ENCODE assay signal across 8 cellular contexts in genomic region chr21:42784276-42784675, GRCh38.
DNase-seq lines count a peak whose midpoint lies in the region; TF ChIP-seq lines count a peak whose summit lies in the region.

No MANE protein-coding gene starts in this region.

- no peaks in the 10 kb centered on the region for H3K9me3 ChIP-seq in breast epithelium
- H3K9me3 ChIP-seq in mammary epithelial cell (replicated peaks; ENCODE audit: insufficient read depth, low read length), result peaks cover 2% of the 10 kb centered on the region
- no peaks in the 10 kb centered on the region for H3K9me3 ChIP-seq in mucosa of stomach (ENCODE audit: control insufficient read depth, low read length)
- no peaks in the 10 kb centered on the region for H3K9me3 ChIP-seq in uterus
- H3K9me3 ChIP-seq in BE2C, result no peaks in the 10 kb centered on the region

- CTCF ChIA-PET in mammary epithelial cell (lab: Charles Lee; ENCODE audit: low non-redundant PET), result no interaction called here

- no peaks in the 10 kb centered on the region for H4K20me1 ChIP-seq in mammary epithelial cell (ENCODE audit: insufficient read depth, low read length)

- H3K4me1 ChIP-seq in breast epithelium (no peaks in the 10 kb centered on the region), mammary epithelial cell (ENCODE audit: insufficient read depth, low read length) (peaks cover 7% of the 10 kb centered on the region), mucosa of stomach (ENCODE audit: control insufficient read depth, insufficient read depth, low read length) (peaks cover 20% of the 10 kb centered on the region), uterus (no peaks in the 10 kb centered on the region), BE2C (peaks cover 6% of the 10 kb centered on the region)

- H3K4me2 ChIP-seq in mammary epithelial cell (ENCODE audit: insufficient read depth, low read depth, low read length), result no peak overlapping the region

- H2AFZ ChIP-seq in mammary epithelial cell (ENCODE audit: low read depth, low read length), result no peak overlapping the region

- H3K27me3 ChIP-seq in breast epithelium, result peaks cover 0 to 5% of the 10 kb centered on the region in 2 donors
- H3K27me3 ChIP-seq in mammary epithelial cell (ENCODE audit: insufficient read depth, low read length), result peaks cover 11% of the 10 kb centered on the region
- H3K27me3 ChIP-seq in dorsolateral prefrontal cortex, result peaks cover 0 to 41% (median 7%) of the 10 kb centered on the region in 45 donors
- peaks cover 17% of the 10 kb centered on the region for H3K27me3 ChIP-seq in mucosa of stomach (ENCODE audit: control insufficient read depth, insufficient read depth, low read length)
- H3K27me3 ChIP-seq in uterus, result peaks cover 0 to 3% of the 10 kb centered on the region in 2 donors
- no peaks in the 10 kb centered on the region for H3K27me3 ChIP-seq in BE2C

- H3K4me3 ChIP-seq in breast epithelium, result peak overlapping the region in 1 of 3 donors; percentile 24
- no peak overlapping the region for H3K4me3 ChIP-seq in mammary epithelial cell (replicated peaks in 1 of 3; ENCODE audit: insufficient read depth in 1 of 3, low read depth in 2 of 3, low read length in 3 of 3)
- H3K4me3 ChIP-seq in dorsolateral prefrontal cortex, result no peak overlapping the region
- H3K4me3 ChIP-seq in mucosa of stomach (ENCODE audit: low read length), result no peak overlapping the region
- no peak overlapping the region for H3K4me3 ChIP-seq in uterus
- H3K4me3 ChIP-seq in BE2C (ENCODE audit: low read depth, low read length), result no peak overlapping the region

- BruUV-seq in mammary epithelial cell (replicated peaks; lab: Mats Ljungman, UMichigan), result no TSS peak

- dilution Hi-C loops in mammary epithelial cell (cut with HindIII; ENCODE audit: low sequenced_read_pairs), result no loop called here

- TF ChIP-seq CTCF in breast epithelium (IDR thresholded peaks at IDR 0.05), result no peak
- no peak for TF ChIP-seq CTCF in mammary epithelial cell (conservative IDR thresholded peaks at IDR 0.05 in 1 of 2, IDR thresholded peaks at IDR 0.05 in 1 of 2; ENCODE audit: extremely low read depth in 1 of 2, insufficient read depth in 1 of 2, low read depth in 1 of 2, low read length in 2 of 2)
- no peak for TF ChIP-seq CTCF in dorsolateral prefrontal cortex (IDR thresholded peaks at IDR 0.05 in 54 of 56, conservative IDR thresholded peaks at IDR 0.05 in 2 of 56; ENCODE audit: low read depth in 1 of 56, partially characterized antibody in 56 of 56)
- TF ChIP-seq CTCF in uterus (IDR thresholded peaks at IDR 0.05), result no peak
- no peak for TF ChIP-seq CTCF in BE2C (IDR thresholded peaks at IDR 0.05; ENCODE audit: low read depth, low read length)

- intact Hi-C loops in breast epithelium (cut with DNase I; ENCODE audit: low total_unique reads) (no loop called here), mammary epithelial cell (cut with micrococcal nuclease) (no loop called here), dorsolateral prefrontal cortex (cut with DNase I) (loop anchor here in 1 of 2 donors (5.0 to 10.0 kb wide), 2 partner anchors 47 to 179 kb away; no protein-coding TSS in a partner anchor), uterus (cut with DNase I; ENCODE audit: low total_unique reads) (no loop called here)

- in situ Hi-C loops in mammary epithelial cell (cut with MboI; ENCODE audit: low sequenced_read_pairs in 2 of 2), result no loop called here

- H3K36me3 ChIP-seq in breast epithelium, result no peaks in the 10 kb centered on the region
- H3K36me3 ChIP-seq in mammary epithelial cell (ENCODE audit: insufficient read depth, low read length), result no peaks in the 10 kb centered on the region
- H3K36me3 ChIP-seq in mucosa of stomach (ENCODE audit: control insufficient read depth, insufficient read depth, low read length), result no peaks in the 10 kb centered on the region
- no peaks in the 10 kb centered on the region for H3K36me3 ChIP-seq in uterus
- H3K36me3 ChIP-seq in BE2C, result no peaks in the 10 kb centered on the region

- DNase-seq in breast epithelium (ENCODE audit: low spot score in 2 of 2) (no peak), mammary epithelial cell (no peak), dorsolateral prefrontal cortex (no peak), uterus (peak in 1 of 2 donors; percentile 45), BE2C (no peak), hepatic stellate cell (ENCODE audit: low spot score) (no peak), NCI-H187 (lab: John Stamatoyannopoulos, UW) (no peak)

- H3K27ac ChIP-seq in breast epithelium (peak overlapping the region; percentile 43 to 87), mammary epithelial cell (ENCODE audit: insufficient read depth, low read depth, low read length) (no peak overlapping the region), dorsolateral prefrontal cortex (peak overlapping the region in 44 of 59 donors; percentile 16 to 81 (median 62)), uterus (peak overlapping the region; percentile 29 to 40)

- WGBS in mammary epithelial cell (ENCODE audit: low coverage, missing lambda C conversion rate), result 40% methylated on average over 4 of the region's 8 CpGs

- TF ChIP-seq POLR2A in breast epithelium (IDR thresholded peaks at IDR 0.05), result no peak
- no peak for TF ChIP-seq POLR2A in uterus (IDR thresholded peaks at IDR 0.05)

- no peaks in the 10 kb centered on the region for H3K79me2 ChIP-seq in mammary epithelial cell (ENCODE audit: insufficient read depth, low read length)

- H3K9ac ChIP-seq in mammary epithelial cell (ENCODE audit: insufficient read depth, low read length), result no peak overlapping the region
- peak overlapping the region; percentile 18 for H3K9ac ChIP-seq in mucosa of stomach (ENCODE audit: low read length)
